Comparison of ENCODE assay signal across 9 cellular contexts in genomic region chr2:159617651-159618050, GRCh38. TPM values are rescaled to one million over a fixed set of nuclear protein-coding genes. Genes with fewer than 3 reads are reported as not detected.
DNase-seq lines count a peak whose midpoint lies in the region; ATAC-seq and TF ChIP-seq lines count a peak whose summit lies in the region.
"Had no signal": no experiment of that assay in that cellular context is flagged by ENCODE, and none has a peak within 500 bp of the region (broad histone marks: within the 10 kb centered on the region; RNA-seq: fewer than 3 reads in every experiment).

No MANE protein-coding gene starts in this region.

- H3K27ac ChIP-seq in mucosa of rectum (ENCODE audit: low read depth in 2 of 2, low read length in 2 of 2), result no peak overlapping the region

- in situ Hi-C loops in KBM-7 (cut with MboI; ENCODE audit: low pct_unique_long_range_greater_than_20kb, low sequenced_read_pairs), result no loop called here

- H3K9ac ChIP-seq in mucosa of rectum (ENCODE audit: low read depth in 1 of 2, low read length in 2 of 2), result peak overlapping the region in 1 of 2 donors; percentile 99

- no peaks in the 10 kb centered on the region for H3K9me3 Mint-ChIP-seq in Calu3 (ENCODE audit: low read depth, unreplicated experiment)
- H3K9me3 Mint-ChIP-seq in brain, result no peaks in the 10 kb centered on the region

- H3K36me3 Mint-ChIP-seq in Calu3 (ENCODE audit: insufficient read depth, unreplicated experiment) (peaks cover 30% of the 10 kb centered on the region), brain (no peaks in the 10 kb centered on the region)

- CTCF ChIA-PET in Calu3 (lab: Charles Lee), result interaction anchor here (0.5 to 1.0 kb wide), 2 partner anchors 14 to 237 kb away, joined by 4 read pairs; no protein-coding TSS in a partner anchor

- H3K4me1 Mint-ChIP-seq in Calu3 (ENCODE audit: low read depth, unreplicated experiment), result peaks cover 23% of the 10 kb centered on the region
- peaks cover 43% of the 10 kb centered on the region for H3K4me1 Mint-ChIP-seq in brain

- no peak for TF ChIP-seq CTCF in Calu3 (IDR thresholded peaks at IDR 0.05; ENCODE audit: unreplicated experiment)
- no peak for TF ChIP-seq CTCF in brain (conservative IDR thresholded peaks at IDR 0.05)

- intact Hi-C loops in Calu3 (cut with micrococcal nuclease; ENCODE audit: unreplicated experiment), result loop anchor here (2.0 to 5.0 kb wide), 3 partner anchors 60 to 101 kb away; partner anchors contain the start of gene MARCHF7

- peak; percentile 27 for DNase-seq in Calu3
- DNase-seq in NCI-H2029 (lab: John Stamatoyannopoulos, UW), result peak; percentile 45
- DNase-seq in stimulated activated CD4-positive, alpha-beta T cell treated with anti-CD3 and anti-CD28 coated beads, Interleukin-4, amount 100 ng/mL, for 4 hours, result no peak
- no peak for DNase-seq in KBM-7
- DNase-seq: activated gamma-delta T cell had no signal

- H3K27me3 Mint-ChIP-seq in Calu3 (ENCODE audit: unreplicated experiment) (no peaks in the 10 kb centered on the region), brain (peaks cover 19% of the 10 kb centered on the region)

- no peak for ATAC-seq in HG02840 (IDR thresholded peaks at IDR 0.05; ENCODE audit: low FRiP score, unreplicated experiment)
- no peak for ATAC-seq in HG02884 (IDR thresholded peaks at IDR 0.05; ENCODE audit: unreplicated experiment)

- no peaks in the 10 kb centered on the region for H3K36me3 ChIP-seq in mucosa of rectum (ENCODE audit: control insufficient read depth in 2 of 2, insufficient read depth in 2 of 2, low read length in 2 of 2)

- H3K27ac Mint-ChIP-seq in Calu3 (ENCODE audit: unreplicated experiment) (no peak overlapping the region), brain (peak overlapping the region; percentile 78 to 100 (median 99))

- H3K9me3 ChIP-seq in mucosa of rectum (ENCODE audit: control insufficient read depth in 2 of 2, low read length in 2 of 2), result no peaks in the 10 kb centered on the region

- H3K4me3 Mint-ChIP-seq in Calu3 (ENCODE audit: low read depth, unreplicated experiment) (peak overlapping the region; percentile 89), brain (peak overlapping the region; percentile 87 to 97 (median 90))

- peaks cover 7 to 22% of the 10 kb centered on the region in 2 donors for H3K4me1 ChIP-seq in mucosa of rectum (ENCODE audit: control insufficient read depth in 2 of 2, insufficient read depth in 2 of 2, low read length in 2 of 2)

- H3K27me3 ChIP-seq in mucosa of rectum (ENCODE audit: control insufficient read depth in 2 of 2, insufficient read depth in 2 of 2, low read length in 2 of 2), result no peaks in the 10 kb centered on the region

- BruUV-seq in Calu3 (replicated peaks; lab: Mats Ljungman, UMichigan), result no TSS peak

- H3K4me3 ChIP-seq in mucosa of rectum (ENCODE audit: low read length in 2 of 2), result peak overlapping the region; percentile 0 to 92

RNA-seq across cellular contexts. Expression of gene BAZ2B, which starts 1.3 kb away (rescaled TPM):
- 43.3 and 46.4 TPM in 2 replicates for total RNA-seq in Calu3 (2022)
- 14.7 TPM for polyA plus RNA-seq in brain (ENCODE audit: insufficient read depth, low read depth, low replicate concordance)

Comparison
In these comparisons a context has a peak if more than half of its experiments do, and no peak if none do; other contexts are left out.
1. DNase-seq: peak in Calu3 (single experiment) and NCI-H2029 (single experiment); none in stimulated activated CD4-positive, alpha-beta T cell treated with anti-CD3 and anti-CD28 coated beads, Interleukin-4, amount 100 ng/mL, for 4 hours (0 of 2) and KBM-7 (single experiment).